In the genomic region with DNA sequence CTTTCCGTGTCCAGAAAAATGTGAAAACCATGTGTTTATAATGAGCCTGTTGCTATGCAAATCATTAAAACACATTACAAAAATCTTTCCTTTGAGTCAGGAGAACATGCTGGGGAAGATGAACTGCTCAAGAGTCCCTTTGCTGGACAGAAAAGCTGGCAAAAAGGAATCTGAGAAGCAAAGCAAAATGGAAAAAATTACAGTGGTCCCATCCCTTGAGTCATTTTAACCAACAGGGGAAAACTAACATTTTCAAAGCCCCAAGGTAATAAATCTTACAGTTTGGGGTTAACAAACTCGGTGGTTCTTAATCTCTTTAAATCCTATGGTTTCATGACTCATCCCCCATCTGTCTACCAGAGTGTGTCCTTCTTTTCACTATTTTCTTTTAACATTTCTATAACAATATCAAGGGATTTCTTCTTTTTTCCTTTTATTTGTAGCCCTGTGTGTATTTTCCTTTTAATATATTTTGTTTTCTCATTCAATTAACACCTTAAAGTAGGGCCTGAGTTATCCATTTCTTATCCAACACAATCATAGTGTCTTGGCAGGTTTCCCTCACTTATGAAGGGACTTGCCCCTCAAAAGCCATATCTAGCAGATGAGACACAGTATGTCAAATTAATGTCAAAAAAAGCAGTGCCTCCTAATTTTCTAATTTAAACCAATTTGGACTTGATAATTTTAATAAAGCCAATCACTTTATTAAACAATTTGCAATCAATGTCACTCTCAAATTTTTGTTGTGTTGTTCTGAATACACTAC, we compare ENCODE assay signal across 9 cellular contexts.
DNase-seq lines count a peak whose midpoint lies in the region; ATAC-seq and TF ChIP-seq lines count a peak whose summit lies in the region.
"Had no signal": no experiment of that assay in that cellular context is flagged by ENCODE, and none has a peak within 500 bp of the region (broad histone marks: within the 10 kb centered on the region; RNA-seq: fewer than 3 reads in every experiment).

No MANE protein-coding gene starts in this region.

- POLR2A ChIA-PET in AG04450 (lab: Yijun Ruan, JAX) = interaction anchor here (0.6 to 1.2 kb wide), 2 partner anchors 12 to 19 kb away, joined by 3 to 6 read pairs; no protein-coding TSS in a partner anchor
- POLR2A ChIA-PET in activated CD8-positive, alpha-beta T cell treated with anti-CD3 and anti-CD28 coated beads for 36 hours (lab: Charles Lee) = no interaction called here

- CTCF ChIA-PET in AG04450 (lab: Charles Lee) = no interaction called here
- CTCF ChIA-PET in activated CD8-positive, alpha-beta T cell treated with anti-CD3 and anti-CD28 coated beads for 36 hours (lab: Charles Lee) = no interaction called here

- no peak for TF ChIP-seq CTCF in AG04450 (IDR thresholded peaks at IDR 0.05; ENCODE audit: low read depth, low read length)
- no peak for TF ChIP-seq CTCF in activated CD8-positive, alpha-beta T cell treated with anti-CD3 and anti-CD28 coated beads for 36 hours (IDR thresholded peaks at IDR 0.05)

- H3K4me3 ChIP-seq in AG04450 (ENCODE audit: low read depth, low read length) = no peak overlapping the region
- H3K4me3 ChIP-seq in iPS-20b (ENCODE audit: low read length) = no peak overlapping the region

- H3K27me3 ChIP-seq in AG04450 (ENCODE audit: control insufficient read depth, insufficient read depth, low read length) = no peaks in the 10 kb centered on the region
- H3K27me3 ChIP-seq in iPS-20b (ENCODE audit: insufficient read depth, low read length) = no peaks in the 10 kb centered on the region

- intact Hi-C loops in activated CD8-positive, alpha-beta T cell treated with anti-CD3 and anti-CD28 coated beads for 36 hours (cut with micrococcal nuclease) = no loop called here

- no peaks in the 10 kb centered on the region for H3K36me3 ChIP-seq in iPS-20b (ENCODE audit: insufficient read depth, low read depth, low read length)

- peak overlapping the region; percentile 83 for H3K27ac Mint-ChIP-seq in activated CD8-positive, alpha-beta T cell treated with anti-CD3 and anti-CD28 coated beads for 36 hours
- H3K27ac Mint-ChIP-seq in immature natural killer cell = no peak overlapping the region

- peak; percentile 69 for ATAC-seq in activated CD8-positive, alpha-beta T cell treated with anti-CD3 and anti-CD28 coated beads for 36 hours
- no peak for ATAC-seq in HG02759 (IDR thresholded peaks at IDR 0.05; ENCODE audit: unreplicated experiment)
- ATAC-seq in HG03039 (IDR thresholded peaks at IDR 0.05; ENCODE audit: unreplicated experiment) = no peak

- H3K4me3 Mint-ChIP-seq in activated CD8-positive, alpha-beta T cell treated with anti-CD3 and anti-CD28 coated beads for 36 hours = no peak overlapping the region
- no peak overlapping the region for H3K4me3 Mint-ChIP-seq in immature natural killer cell

- peaks cover 31% of the 10 kb centered on the region for H3K4me1 Mint-ChIP-seq in activated CD8-positive, alpha-beta T cell treated with anti-CD3 and anti-CD28 coated beads for 36 hours (ENCODE audit: low read depth)
- H3K4me1 Mint-ChIP-seq in immature natural killer cell = peaks cover 6 to 9% of the 10 kb centered on the region in 2 donors

- H3K9me3 Mint-ChIP-seq in activated CD8-positive, alpha-beta T cell treated with anti-CD3 and anti-CD28 coated beads for 36 hours = no peaks in the 10 kb centered on the region
- no peaks in the 10 kb centered on the region for H3K9me3 Mint-ChIP-seq in immature natural killer cell

- H3K27me3 Mint-ChIP-seq in activated CD8-positive, alpha-beta T cell treated with anti-CD3 and anti-CD28 coated beads for 36 hours = no peaks in the 10 kb centered on the region
- H3K27me3 Mint-ChIP-seq in immature natural killer cell (ENCODE audit: low read depth in 3 of 3) = peaks cover 2 to 11% (median 2%) of the 10 kb centered on the region in 3 donors

- peak overlapping the region; percentile 21; the same call in 1 of the 2 replicates for H3K9ac ChIP-seq in iPS-20b (ENCODE audit: low read depth, low read length)

- no peaks in the 10 kb centered on the region for H3K36me3 Mint-ChIP-seq in activated CD8-positive, alpha-beta T cell treated with anti-CD3 and anti-CD28 coated beads for 36 hours (ENCODE audit: low read depth)
- no peaks in the 10 kb centered on the region for H3K36me3 Mint-ChIP-seq in immature natural killer cell

- H3K4me1 ChIP-seq in iPS-20b (ENCODE audit: insufficient read depth, low read length) = peaks cover 63% of the 10 kb centered on the region

- H3K9me3 ChIP-seq in AG04450 (ENCODE audit: control insufficient read depth, insufficient read depth, low read length) (no peaks in the 10 kb centered on the region), iPS-20b (ENCODE audit: insufficient read depth, low read depth, low read length) (no peaks in the 10 kb centered on the region)

- DNase-seq in AG04450 (ENCODE audit: low read depth, low spot score) (peak; percentile 84), HT1080 (ENCODE audit: low read depth) (peak; percentile 97), cortex of kidney (lab: John Stamatoyannopoulos, UW) (no peak), immature natural killer cell (no peak)
- no peak for DNase-seq in activated CD8-positive, alpha-beta T cell treated with anti-CD3 and anti-CD28 coated beads for 36 hours
- DNase-seq: activated gamma-delta T cell had no signal

- H3K27ac ChIP-seq in AG04450 (ENCODE audit: low read depth, low read length) = peak overlapping the region; percentile 75
- peak overlapping the region; percentile 88 for H3K27ac ChIP-seq in iPS-20b (ENCODE audit: low read length)

Comparison
In these comparisons a context has a peak if more than half of its experiments do, and no peak if none do; other contexts are left out.
1. DNase-seq: peak in AG04450 (single experiment) and HT1080 (single experiment); none in activated CD8-positive, alpha-beta T cell treated with anti-CD3 and anti-CD28 coated beads for 36 hours (single experiment), cortex of kidney (single experiment) and immature natural killer cell (0 of 3).